ENCODE assay signal across 14 cellular contexts in the genomic region with DNA sequence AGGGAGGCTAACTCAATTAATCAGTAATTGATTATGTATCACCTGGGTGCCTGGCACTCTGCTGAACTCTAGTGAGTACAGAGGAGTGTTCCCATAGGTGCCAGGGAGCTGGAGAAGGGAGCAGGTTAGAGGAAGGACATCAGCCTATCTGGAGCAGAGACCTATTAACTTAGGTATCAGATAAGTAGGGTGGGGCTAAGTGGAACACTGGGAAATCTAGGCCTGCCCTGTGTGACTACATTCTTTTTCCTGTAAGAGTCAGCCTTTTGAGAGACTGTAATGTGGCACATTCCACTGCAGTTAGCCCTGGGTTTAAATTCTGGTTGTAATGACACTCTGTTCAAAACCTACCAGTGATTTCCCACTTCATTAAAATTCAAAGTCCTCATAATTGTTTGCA. TPM values are rescaled to one million over a fixed set of nuclear protein-coding genes. Genes with fewer than 3 reads are reported as not detected.
DNase-seq lines count a peak whose midpoint lies in the region; ATAC-seq, FAIRE-seq and TF ChIP-seq lines count a peak whose summit lies in the region.
"Had no signal": no experiment of that assay in that cellular context is flagged by ENCODE, and none has a peak within 500 bp of the region (broad histone marks: within the 10 kb centered on the region; RNA-seq: fewer than 3 reads in every experiment).

No MANE protein-coding gene starts in this region.

- POLR2A ChIA-PET in SK-N-SH (lab: Yijun Ruan, JAX): interaction anchor here (0.6 to 1.4 kb wide), 2 partner anchors 12 to 13 kb away, joined by 3 read pairs; a partner anchor contains a TSS

- no peaks in the 10 kb centered on the region for H3K9me1 ChIP-seq in keratinocyte (ENCODE audit: control insufficient read depth, extremely low read depth, insufficient read depth, low read length)

- peaks cover 13% of the 10 kb centered on the region for H3F3A ChIP-seq in SK-N-SH (replicated peaks; ENCODE audit: insufficient read depth)

- ATAC-seq in SK-N-SH treated with all-trans-retinoic acid at 6 μM for 48 hours: peak; percentile 64
- ATAC-seq: gastroesophageal sphincter, natural killer cell had no signal

- H3K4me2 ChIP-seq in SK-N-SH (no peak overlapping the region), keratinocyte (ENCODE audit: control insufficient read depth, extremely low read depth, insufficient read depth, low read depth, low read length) (peak overlapping the region; percentile 5)

- no peak for DNase-seq in SK-N-SH
- DNase-seq in brain microvascular endothelial cell: peak; percentile 26
- DNase-seq in keratinocyte (ENCODE audit: low read depth, low spot score): peak; percentile 25
- no peak for DNase-seq in effector memory CD4-positive, alpha-beta T cell
- no peak for DNase-seq in NCI-H1417 (lab: John Stamatoyannopoulos, UW)
- DNase-seq in HuH-7 (ENCODE audit: low spot score): no peak
- DNase-seq: activated CD8-positive, alpha-beta memory T cell treated with anti-CD3 and anti-CD28 coated beads for 24 hours; natural killer cell; NCI-H446 treated with DMSO at 0.1 percent for 48 hours had no signal

- peak; percentile 94 for FAIRE-seq in keratinocyte (lab: Jason Lieb, UNC)
- FAIRE-seq: GM19239 had no signal

- in situ Hi-C loops in brain microvascular endothelial cell (cut with HindIII; ENCODE audit: low pct_ligation_motif_present, low sequenced_read_pairs): no loop called here

- H3K4me3 ChIP-seq in SK-N-SH (ENCODE audit: low read depth in 2 of 2, low read length in 1 of 2): no peak overlapping the region
- no peak overlapping the region for H3K4me3 ChIP-seq in brain microvascular endothelial cell (ENCODE audit: low read depth, low read length)
- H3K4me3 ChIP-seq in keratinocyte (ENCODE audit: control insufficient read depth in 2 of 3, extremely low read depth in 1 of 3, insufficient read depth in 2 of 3, low read depth in 1 of 3, low read length in 3 of 3): no peak overlapping the region
- H3K4me3 ChIP-seq in subcutaneous abdominal adipose tissue (ENCODE audit: low read depth in 1 of 5, low read length in 5 of 5): no peak overlapping the region
- no peak overlapping the region for H3K4me3 ChIP-seq in effector memory CD4-positive, alpha-beta T cell (ENCODE audit: insufficient read depth, low read depth, low read length, poor library complexity, severe bottlenecking)
- H3K4me3 ChIP-seq: gastroesophageal sphincter had no signal

- no peak for TF ChIP-seq EP300 in SK-N-SH (IDR thresholded peaks at IDR 0.05; ENCODE audit: borderline replicate concordance in 1 of 2, low read depth in 1 of 2, low read length in 1 of 2)

- TF ChIP-seq CTCF in SK-N-SH (IDR thresholded peaks at IDR 0.05): no peak
- TF ChIP-seq CTCF in brain microvascular endothelial cell (IDR thresholded peaks at IDR 0.05; ENCODE audit: low read depth, low read length, missing control alignments): no peak
- no peak for TF ChIP-seq CTCF in keratinocyte (optimal IDR thresholded peaks at IDR 0.05 in 1 of 3, IDR thresholded peaks at IDR 0.05 in 1 of 3, conservative IDR thresholded peaks at IDR 0.05 in 1 of 3; ENCODE audit: extremely low read depth in 1 of 3, insufficient read depth in 2 of 3, low read length in 3 of 3)

- dilution Hi-C loops in keratinocyte (cut with MboI; ENCODE audit: extremely low pct_ligation_motif_present, low sequenced_read_pairs): no loop called here

- no peak overlapping the region for H3K9ac ChIP-seq in SK-N-SH
- H3K9ac ChIP-seq in keratinocyte (ENCODE audit: control insufficient read depth, extremely low read depth, insufficient read depth, low read length): no peak overlapping the region
- H3K9ac ChIP-seq in subcutaneous abdominal adipose tissue (ENCODE audit: low read length in 5 of 5): peak overlapping the region in 2 of 5 donors; percentile 20 to 46

- no peaks in the 10 kb centered on the region for H3K9me2 ChIP-seq in SK-N-SH

- H3K4me1 ChIP-seq in SK-N-SH (ENCODE audit: control insufficient read depth in 1 of 2, insufficient read depth in 2 of 2, low read depth in 1 of 2, low read length in 1 of 2): peaks cover 3 to 25% of the 10 kb centered on the region in 2 experiments; a peak in 2 of 4 replicates
- H3K4me1 ChIP-seq in keratinocyte (ENCODE audit: control insufficient read depth, extremely low read depth, insufficient read depth, low read length): peaks cover 19% of the 10 kb centered on the region
- H3K4me1 ChIP-seq in subcutaneous abdominal adipose tissue (ENCODE audit: control insufficient read depth in 5 of 5, insufficient read depth in 5 of 5, low read length in 5 of 5): peaks cover 9 to 54% (median 46%) of the 10 kb centered on the region in 5 donors
- no peaks in the 10 kb centered on the region for H3K4me1 ChIP-seq in effector memory CD4-positive, alpha-beta T cell (ENCODE audit: control insufficient read depth, insufficient read depth, low read length, poor library complexity, severe bottlenecking)

- H3K27ac ChIP-seq in SK-N-SH (ENCODE audit: low read depth in 2 of 2, low read length in 1 of 2) (no peak overlapping the region), brain microvascular endothelial cell (no peak overlapping the region), keratinocyte (ENCODE audit: control insufficient read depth, insufficient read depth, low read length) (no peak overlapping the region), subcutaneous abdominal adipose tissue (ENCODE audit: low read depth, low read length) (peak overlapping the region; percentile 77)
- H3K27ac ChIP-seq in effector memory CD4-positive, alpha-beta T cell (ENCODE audit: insufficient read depth, low read length, poor library complexity, severe bottlenecking): no peak overlapping the region
- H3K27ac ChIP-seq: 22Rv1, gastroesophageal sphincter had no signal

- H3K36me3 ChIP-seq in SK-N-SH (replicated peaks in 1 of 2; ENCODE audit: control insufficient read depth in 1 of 2, insufficient read depth in 2 of 2, low read length in 1 of 2): peaks cover 4 to 7% of the 10 kb centered on the region in 2 experiments
- H3K36me3 ChIP-seq in brain microvascular endothelial cell (replicated peaks): peaks cover 5% of the 10 kb centered on the region
- H3K36me3 ChIP-seq in keratinocyte (ENCODE audit: control insufficient read depth in 2 of 2, extremely low read depth in 1 of 2, insufficient read depth in 2 of 2, low read length in 2 of 2): peaks cover 2 to 8% of the 10 kb centered on the region in 2 experiments
- H3K36me3 ChIP-seq in subcutaneous abdominal adipose tissue (ENCODE audit: control insufficient read depth in 5 of 5, insufficient read depth in 5 of 5, low read length in 5 of 5): peaks cover 0 to 14% (median 6%) of the 10 kb centered on the region in 5 donors
- peaks cover 20% of the 10 kb centered on the region for H3K36me3 ChIP-seq in effector memory CD4-positive, alpha-beta T cell (ENCODE audit: control insufficient read depth, insufficient read depth, low read length)

- H3K79me2 ChIP-seq in SK-N-SH (ENCODE audit: insufficient read depth): peaks cover 63% of the 10 kb centered on the region
- H3K79me2 ChIP-seq in keratinocyte (ENCODE audit: control insufficient read depth, insufficient read depth, low read length): peaks cover 26% of the 10 kb centered on the region

- no peak for TF ChIP-seq RAD21 in SK-N-SH (IDR thresholded peaks at IDR 0.05; ENCODE audit: low read length)

- CTCF ChIA-PET in SK-N-SH (lab: Yijun Ruan, JAX): no interaction called here

- H3K27me3 ChIP-seq in SK-N-SH (ENCODE audit: insufficient read depth) (no peaks in the 10 kb centered on the region), brain microvascular endothelial cell (replicated peaks) (no peaks in the 10 kb centered on the region), keratinocyte (ENCODE audit: control insufficient read depth, extremely low read depth, insufficient read depth, low read length) (no peaks in the 10 kb centered on the region), subcutaneous abdominal adipose tissue (ENCODE audit: control insufficient read depth in 5 of 5, insufficient read depth in 4 of 5, low read length in 5 of 5) (no peaks in the 10 kb centered on the region)
- H3K27me3 ChIP-seq in effector memory CD4-positive, alpha-beta T cell (replicated peaks; ENCODE audit: control insufficient read depth, insufficient read depth, low read length, poor library complexity, severe bottlenecking): no peaks in the 10 kb centered on the region
- H3K27me3 ChIP-seq: gastroesophageal sphincter had no signal

- H3K9me3 ChIP-seq in SK-N-SH (no peaks in the 10 kb centered on the region), keratinocyte (ENCODE audit: control insufficient read depth, low read depth, low read length) (no peaks in the 10 kb centered on the region), subcutaneous abdominal adipose tissue (ENCODE audit: control insufficient read depth in 5 of 5, low read length in 5 of 5) (no peaks in the 10 kb centered on the region)
- no peaks in the 10 kb centered on the region for H3K9me3 ChIP-seq in effector memory CD4-positive, alpha-beta T cell (ENCODE audit: control insufficient read depth, low read length)
- H3K9me3 ChIP-seq: gastroesophageal sphincter had no signal

- H4K20me1 ChIP-seq in SK-N-SH (ENCODE audit: insufficient read depth): no peaks in the 10 kb centered on the region
- no peaks in the 10 kb centered on the region for H4K20me1 ChIP-seq in keratinocyte (ENCODE audit: control insufficient read depth, extremely low read depth, insufficient read depth, low read length)

- H2AFZ ChIP-seq in SK-N-SH (ENCODE audit: low read depth) (no peak overlapping the region), keratinocyte (ENCODE audit: control insufficient read depth, low read length) (no peak overlapping the region)

RNA-seq across cellular contexts. Expression of a gene that starts 12.7 kb away (rescaled TPM):
- 12.4 and 12.9 TPM in 2 replicates for polyA plus RNA-seq in SK-N-SH (2012; rRNA removed)
- polyA plus RNA-seq in SK-N-SH (2012; cell fraction: cytosol; rRNA removed): 17.9 and 20.8 TPM in 2 replicates
- polyA plus RNA-seq in SK-N-SH (2012; cell fraction: nucleus; rRNA removed): 13.6 and 23.4 TPM in 2 replicates
- polyA plus RNA-seq in keratinocyte: 23.4 to 29.9 TPM (median 23.4 TPM) in 3 replicates
- 285 TPM for polyA plus RNA-seq in keratinocyte (2011; ENCODE audit: low read depth)
- polyA plus RNA-seq in keratinocyte (2011; cell fraction: cytosol; rRNA removed): 21.5 and 36.5 TPM in 2 replicates
- polyA plus RNA-seq in keratinocyte (2011; cell fraction: nucleus; rRNA removed): 46.8 and 61.1 TPM in 2 replicates
- polyA plus RNA-seq in keratinocyte (2012; ENCODE audit: low replicate concordance): 19.0 and 38.4 TPM in 2 replicates
- polyA minus RNA-seq in keratinocyte: 13.6 to 24.6 TPM (median 18.8 TPM) in 3 replicates
- 22.8 TPM for polyA minus RNA-seq in keratinocyte (2011; cell fraction: cytosol; rRNA and poly(A)+ RNA removed)
- polyA minus RNA-seq in keratinocyte (2011; cell fraction: nucleus; rRNA and poly(A)+ RNA removed): 18.5 and 39.2 TPM in 2 replicates

RNA-seq across cellular contexts. Expression of a gene that starts 44.8 kb away (rescaled TPM):
- 41.8 and 55.4 TPM in 2 replicates for polyA plus RNA-seq in SK-N-SH (2012; rRNA removed)
- polyA plus RNA-seq in SK-N-SH (2012; cell fraction: cytosol; rRNA removed): 46.2 and 58.1 TPM in 2 replicates
- polyA plus RNA-seq in SK-N-SH (2012; cell fraction: nucleus; rRNA removed): 15.8 and 32.2 TPM in 2 replicates
- 47.3 to 56.2 TPM (median 48.2 TPM) in 3 replicates for polyA plus RNA-seq in keratinocyte
- polyA plus RNA-seq in keratinocyte (2011; ENCODE audit: low read depth): 72.7 TPM
- polyA plus RNA-seq in keratinocyte (2011; cell fraction: cytosol; rRNA removed): 38.5 and 46.3 TPM in 2 replicates
- polyA plus RNA-seq in keratinocyte (2011; cell fraction: nucleus; rRNA removed): 36.4 and 38.9 TPM in 2 replicates
- 24.1 and 35.5 TPM in 2 replicates for polyA plus RNA-seq in keratinocyte (2012; ENCODE audit: low replicate concordance)
- 51.5 to 80.9 TPM (median 56.9 TPM) in 3 replicates for polyA minus RNA-seq in keratinocyte
- polyA minus RNA-seq in keratinocyte (2011; cell fraction: cytosol; rRNA and poly(A)+ RNA removed): 32.8 TPM
- 13.1 and 34.5 TPM in 2 replicates for polyA minus RNA-seq in keratinocyte (2011; cell fraction: nucleus; rRNA and poly(A)+ RNA removed)

Comparison
In these comparisons a context has a peak if more than half of its experiments do, and no peak if none do; other contexts are left out.
1. DNase-seq: peak in brain microvascular endothelial cell (single experiment) and keratinocyte (single experiment); none in SK-N-SH (single experiment), effector memory CD4-positive, alpha-beta T cell (0 of 3), NCI-H1417 (0 of 3) and HuH-7 (single experiment).